Comparison of ENCODE assay signal across 1 cellular context in the genomic region with DNA sequence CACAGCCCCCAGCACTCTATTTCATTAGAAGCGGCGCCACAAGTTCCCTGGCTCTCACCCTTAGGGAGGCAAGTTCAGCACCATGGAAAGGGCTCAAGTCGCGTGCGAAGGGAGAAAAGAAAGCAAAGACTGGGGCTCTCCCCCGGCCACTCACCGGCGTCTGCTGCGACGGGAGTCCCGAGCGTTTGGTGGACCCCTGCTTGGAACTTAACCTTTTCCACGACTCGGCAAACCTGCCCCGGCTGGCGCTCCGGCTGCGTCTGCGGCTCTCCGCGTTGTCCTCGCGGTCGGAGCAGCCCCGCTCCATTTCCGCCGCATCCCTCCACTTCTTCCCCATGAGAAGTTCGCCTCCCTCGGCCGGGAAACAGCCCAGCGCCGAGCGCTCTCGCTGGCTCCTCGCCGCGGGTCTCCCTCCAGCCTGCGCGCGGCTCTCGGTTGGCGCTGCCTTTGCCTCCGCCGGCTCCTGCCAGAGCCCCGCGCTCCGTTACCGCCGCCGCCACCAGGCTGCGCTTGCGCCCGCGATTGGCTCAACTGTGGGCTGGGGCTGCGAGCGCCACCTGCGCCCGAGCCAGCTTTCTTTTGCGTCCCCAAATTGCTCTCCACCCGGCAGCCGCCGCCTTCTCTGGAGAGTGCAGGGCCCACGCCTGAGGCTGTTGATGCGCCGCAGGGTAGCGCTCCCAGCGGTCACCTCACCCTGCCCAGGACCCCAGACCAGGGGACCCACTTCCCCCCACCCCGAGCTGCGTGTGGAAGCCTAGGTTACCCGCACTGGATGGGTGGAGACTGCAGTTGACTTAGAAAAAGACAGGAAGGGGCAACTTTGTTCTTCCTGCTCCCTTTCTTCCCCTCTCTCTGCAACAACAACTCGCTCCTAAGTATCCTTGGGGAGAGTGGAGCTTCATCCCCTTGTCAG.
TF ChIP-seq lines count a peak whose summit lies in the region.

No MANE protein-coding gene starts in this region.

TF ChIP-seq in HEK293, 187 proteins besides CTCF, POLR2A, EP300 and RAD21 (continued from another document and continues in another):
- TF ChIP-seq, protein P1, sequence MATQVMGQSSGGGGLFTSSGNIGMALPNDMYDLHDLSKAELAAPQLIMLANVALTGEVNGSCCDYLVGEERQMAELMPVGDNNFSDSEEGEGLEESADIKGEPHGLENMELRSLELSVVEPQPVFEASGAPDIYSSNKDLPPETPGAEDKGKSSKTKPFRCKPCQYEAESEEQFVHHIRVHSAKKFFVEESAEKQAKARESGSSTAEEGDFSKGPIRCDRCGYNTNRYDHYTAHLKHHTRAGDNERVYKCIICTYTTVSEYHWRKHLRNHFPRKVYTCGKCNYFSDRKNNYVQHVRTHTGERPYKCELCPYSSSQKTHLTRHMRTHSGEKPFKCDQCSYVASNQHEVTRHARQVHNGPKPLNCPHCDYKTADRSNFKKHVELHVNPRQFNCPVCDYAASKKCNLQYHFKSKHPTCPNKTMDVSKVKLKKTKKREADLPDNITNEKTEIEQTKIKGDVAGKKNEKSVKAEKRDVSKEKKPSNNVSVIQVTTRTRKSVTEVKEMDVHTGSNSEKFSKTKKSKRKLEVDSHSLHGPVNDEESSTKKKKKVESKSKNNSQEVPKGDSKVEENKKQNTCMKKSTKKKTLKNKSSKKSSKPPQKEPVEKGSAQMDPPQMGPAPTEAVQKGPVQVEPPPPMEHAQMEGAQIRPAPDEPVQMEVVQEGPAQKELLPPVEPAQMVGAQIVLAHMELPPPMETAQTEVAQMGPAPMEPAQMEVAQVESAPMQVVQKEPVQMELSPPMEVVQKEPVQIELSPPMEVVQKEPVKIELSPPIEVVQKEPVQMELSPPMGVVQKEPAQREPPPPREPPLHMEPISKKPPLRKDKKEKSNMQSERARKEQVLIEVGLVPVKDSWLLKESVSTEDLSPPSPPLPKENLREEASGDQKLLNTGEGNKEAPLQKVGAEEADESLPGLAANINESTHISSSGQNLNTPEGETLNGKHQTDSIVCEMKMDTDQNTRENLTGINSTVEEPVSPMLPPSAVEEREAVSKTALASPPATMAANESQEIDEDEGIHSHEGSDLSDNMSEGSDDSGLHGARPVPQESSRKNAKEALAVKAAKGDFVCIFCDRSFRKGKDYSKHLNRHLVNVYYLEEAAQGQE (tag by site-specific recombination; IDR thresholded peaks at IDR 0.05) = peak; percentile 97
- no peak for TF ChIP-seq ZNF239 (tag by site-specific recombination; IDR thresholded peaks at IDR 0.05)
- TF ChIP-seq ZNF792 (tag by site-specific recombination; IDR thresholded peaks at IDR 0.05) = no peak
- TF ChIP-seq, protein P2, sequence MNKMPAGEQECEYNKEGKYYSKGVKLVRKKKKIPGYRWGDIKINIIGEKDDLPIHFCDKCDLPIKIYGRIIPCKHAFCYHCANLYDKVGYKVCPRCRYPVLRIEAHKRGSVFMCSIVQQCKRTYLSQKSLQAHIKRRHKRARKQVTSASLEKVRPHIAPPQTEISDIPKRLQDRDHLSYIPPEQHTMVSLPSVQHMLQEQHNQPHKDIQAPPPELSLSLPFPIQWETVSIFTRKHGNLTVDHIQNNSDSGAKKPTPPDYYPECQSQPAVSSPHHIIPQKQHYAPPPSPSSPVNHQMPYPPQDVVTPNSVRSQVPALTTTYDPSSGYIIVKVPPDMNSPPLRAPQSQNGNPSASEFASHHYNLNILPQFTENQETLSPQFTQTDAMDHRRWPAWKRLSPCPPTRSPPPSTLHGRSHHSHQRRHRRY (tag by site-specific recombination; IDR thresholded peaks at IDR 0.05) = no peak
- TF ChIP-seq GLIS2 (tag by site-specific recombination; IDR thresholded peaks at IDR 0.05) = peak; percentile 41
- no peak for TF ChIP-seq ZFP41 (tag by site-specific recombination; IDR thresholded peaks at IDR 0.05; ENCODE audit: borderline replicate concordance)
- no peak for TF ChIP-seq ZNF311 (tag by site-specific recombination; IDR thresholded peaks at IDR 0.05; ENCODE audit: borderline replicate concordance)
- TF ChIP-seq ZNF155 (tag by site-specific recombination; IDR thresholded peaks at IDR 0.05) = no peak
- TF ChIP-seq GFI1B (tag by site-specific recombination; IDR thresholded peaks at IDR 0.05) = no peak
- TF ChIP-seq ZSCAN30 (tag by site-specific recombination; IDR thresholded peaks at IDR 0.05) = no peak
- no peak for TF ChIP-seq ZNF140 (tag by site-specific recombination; IDR thresholded peaks at IDR 0.05)
- TF ChIP-seq ZNF24 (tag by site-specific recombination; IDR thresholded peaks at IDR 0.05) = no peak
- no peak for TF ChIP-seq ZNF426 (tag by site-specific recombination; IDR thresholded peaks at IDR 0.05)
- no peak for TF ChIP-seq BCL11B (tag by site-specific recombination; IDR thresholded peaks at IDR 0.05; ENCODE audit: low read depth)
- no peak for TF ChIP-seq ZNF514 (tag by site-specific recombination; IDR thresholded peaks at IDR 0.05)
- no peak for TF ChIP-seq TRIM28 (IDR thresholded peaks at IDR 0.05; ENCODE audit: borderline replicate concordance, low read length)
- no peak for TF ChIP-seq ZBTB1 (tag by site-specific recombination; IDR thresholded peaks at IDR 0.05)
- TF ChIP-seq ZNF19 (tag by site-specific recombination; IDR thresholded peaks at IDR 0.05; ENCODE audit: low read depth) = no peak
- no peak for TF ChIP-seq HIC1 (tag by site-specific recombination; IDR thresholded peaks at IDR 0.05)
- peak; percentile 22; the same call in 1 of the 2 replicates for TF ChIP-seq SCRT2 (tag by site-specific recombination; IDR thresholded peaks at IDR 0.05)
- TF ChIP-seq ZIC2 (tag by site-specific recombination; IDR thresholded peaks at IDR 0.05) = peak; percentile 37; the same call in 1 of the 2 replicates
- TF ChIP-seq ZNF501 (tag by site-specific recombination; IDR thresholded peaks at IDR 0.05) = no peak
- TF ChIP-seq ZBTB7A (tag by site-specific recombination; IDR thresholded peaks at IDR 0.05; ENCODE audit: low read depth) = no peak
- TF ChIP-seq YY2 (tag by site-specific recombination; IDR thresholded peaks at IDR 0.05) = no peak
- no peak for TF ChIP-seq ZNF2 (tag by site-specific recombination; IDR thresholded peaks at IDR 0.05)
- TF ChIP-seq, protein P3, sequence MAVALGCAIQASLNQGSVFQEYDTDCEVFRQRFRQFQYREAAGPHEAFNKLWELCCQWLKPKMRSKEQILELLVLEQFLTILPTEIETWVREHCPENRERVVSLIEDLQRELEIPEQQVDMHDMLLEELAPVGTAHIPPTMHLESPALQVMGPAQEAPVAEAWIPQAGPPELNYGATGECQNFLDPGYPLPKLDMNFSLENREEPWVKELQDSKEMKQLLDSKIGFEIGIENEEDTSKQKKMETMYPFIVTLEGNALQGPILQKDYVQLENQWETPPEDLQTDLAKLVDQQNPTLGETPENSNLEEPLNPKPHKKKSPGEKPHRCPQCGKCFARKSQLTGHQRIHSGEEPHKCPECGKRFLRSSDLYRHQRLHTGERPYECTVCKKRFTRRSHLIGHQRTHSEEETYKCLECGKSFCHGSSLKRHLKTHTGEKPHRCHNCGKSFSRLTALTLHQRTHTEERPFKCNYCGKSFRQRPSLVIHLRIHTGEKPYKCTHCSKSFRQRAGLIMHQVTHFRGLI (tag by site-specific recombination; IDR thresholded peaks at IDR 0.05) = peak; percentile 42; the same call in 1 of the 2 replicates
- no peak for TF ChIP-seq ZNF513 (tag by site-specific recombination; IDR thresholded peaks at IDR 0.05)
- peak; percentile 32 for TF ChIP-seq ZNF335 (tag by site-specific recombination; conservative IDR thresholded peaks at IDR 0.05)
- 0 out of 2 replicates have a peak, but pooled peaks have one; percentile 25 for TF ChIP-seq ZBTB20 (tag by site-specific recombination; IDR thresholded peaks at IDR 0.05)
- peak; percentile 55; the same call in 1 of the 2 replicates for TF ChIP-seq ZBTB48 (tag by site-specific recombination; IDR thresholded peaks at IDR 0.05)
- TF ChIP-seq ZEB2 (tag by site-specific recombination; IDR thresholded peaks at IDR 0.05) = 0 out of 2 replicates have a peak, but pooled peaks have one; percentile 28
- no peak for TF ChIP-seq ZSCAN4 (tag by site-specific recombination; IDR thresholded peaks at IDR 0.05)
- TF ChIP-seq ZNF555 (tag by site-specific recombination; conservative IDR thresholded peaks at IDR 0.05) = no peak
- TF ChIP-seq ZNF660 (tag by site-specific recombination; IDR thresholded peaks at IDR 0.05) = no peak
- TF ChIP-seq, protein P4, sequence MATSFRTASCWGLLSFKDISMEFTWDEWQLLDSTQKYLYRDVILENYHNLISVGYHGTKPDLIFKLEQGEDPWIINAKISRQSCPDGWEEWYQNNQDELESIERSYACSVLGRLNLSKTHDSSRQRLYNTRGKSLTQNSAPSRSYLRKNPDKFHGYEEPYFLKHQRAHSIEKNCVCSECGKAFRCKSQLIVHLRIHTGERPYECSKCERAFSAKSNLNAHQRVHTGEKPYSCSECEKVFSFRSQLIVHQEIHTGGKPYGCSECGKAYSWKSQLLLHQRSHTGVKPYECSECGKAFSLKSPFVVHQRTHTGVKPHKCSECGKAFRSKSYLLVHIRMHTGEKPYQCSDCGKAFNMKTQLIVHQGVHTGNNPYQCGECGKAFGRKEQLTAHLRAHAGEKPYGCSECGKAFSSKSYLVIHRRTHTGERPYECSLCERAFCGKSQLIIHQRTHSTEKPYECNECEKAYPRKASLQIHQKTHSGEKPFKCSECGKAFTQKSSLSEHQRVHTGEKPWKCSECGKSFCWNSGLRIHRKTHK (tag by site-specific recombination; IDR thresholded peaks at IDR 0.05) = no peak
- no peak for TF ChIP-seq ZNF549 (tag by site-specific recombination; IDR thresholded peaks at IDR 0.05)
- TF ChIP-seq GLIS1 (tag by site-specific recombination; IDR thresholded peaks at IDR 0.05) = peak; percentile 65; the same call in 1 of the 2 replicates
- no peak for TF ChIP-seq OVOL3 (tag by site-specific recombination; IDR thresholded peaks at IDR 0.05)
- TF ChIP-seq, protein P5, sequence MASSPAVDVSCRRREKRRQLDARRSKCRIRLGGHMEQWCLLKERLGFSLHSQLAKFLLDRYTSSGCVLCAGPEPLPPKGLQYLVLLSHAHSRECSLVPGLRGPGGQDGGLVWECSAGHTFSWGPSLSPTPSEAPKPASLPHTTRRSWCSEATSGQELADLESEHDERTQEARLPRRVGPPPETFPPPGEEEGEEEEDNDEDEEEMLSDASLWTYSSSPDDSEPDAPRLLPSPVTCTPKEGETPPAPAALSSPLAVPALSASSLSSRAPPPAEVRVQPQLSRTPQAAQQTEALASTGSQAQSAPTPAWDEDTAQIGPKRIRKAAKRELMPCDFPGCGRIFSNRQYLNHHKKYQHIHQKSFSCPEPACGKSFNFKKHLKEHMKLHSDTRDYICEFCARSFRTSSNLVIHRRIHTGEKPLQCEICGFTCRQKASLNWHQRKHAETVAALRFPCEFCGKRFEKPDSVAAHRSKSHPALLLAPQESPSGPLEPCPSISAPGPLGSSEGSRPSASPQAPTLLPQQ (tag by site-specific recombination; IDR thresholded peaks at IDR 0.05) = peak; percentile 79
- TF ChIP-seq ZFP69B (tag by site-specific recombination; IDR thresholded peaks at IDR 0.05) = peak; percentile 83
- no peak for TF ChIP-seq ZNF624 (tag by site-specific recombination; IDR thresholded peaks at IDR 0.05)
- TF ChIP-seq, protein P6, sequence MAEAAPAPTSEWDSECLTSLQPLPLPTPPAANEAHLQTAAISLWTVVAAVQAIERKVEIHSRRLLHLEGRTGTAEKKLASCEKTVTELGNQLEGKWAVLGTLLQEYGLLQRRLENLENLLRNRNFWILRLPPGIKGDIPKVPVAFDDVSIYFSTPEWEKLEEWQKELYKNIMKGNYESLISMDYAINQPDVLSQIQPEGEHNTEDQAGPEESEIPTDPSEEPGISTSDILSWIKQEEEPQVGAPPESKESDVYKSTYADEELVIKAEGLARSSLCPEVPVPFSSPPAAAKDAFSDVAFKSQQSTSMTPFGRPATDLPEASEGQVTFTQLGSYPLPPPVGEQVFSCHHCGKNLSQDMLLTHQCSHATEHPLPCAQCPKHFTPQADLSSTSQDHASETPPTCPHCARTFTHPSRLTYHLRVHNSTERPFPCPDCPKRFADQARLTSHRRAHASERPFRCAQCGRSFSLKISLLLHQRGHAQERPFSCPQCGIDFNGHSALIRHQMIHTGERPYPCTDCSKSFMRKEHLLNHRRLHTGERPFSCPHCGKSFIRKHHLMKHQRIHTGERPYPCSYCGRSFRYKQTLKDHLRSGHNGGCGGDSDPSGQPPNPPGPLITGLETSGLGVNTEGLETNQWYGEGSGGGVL (tag by site-specific recombination; IDR thresholded peaks at IDR 0.05) = no peak
- TF ChIP-seq HOXD13 (CRISPR knock-in tag; IDR thresholded peaks at IDR 0.05; ENCODE audit: borderline replicate concordance) = 0 out of 2 replicates have a peak, but pooled peaks have one; percentile 20
